Comparison of ENCODE assay signal across 16 cellular contexts in genomic region chr12:4059891-4060290, GRCh38.
DNase-seq lines count a peak whose midpoint lies in the region; ATAC-seq and TF ChIP-seq lines count a peak whose summit lies in the region.
"Had no signal": no experiment of that assay in that cellular context is flagged by ENCODE, and none has a peak within 500 bp of the region (broad histone marks: within the 10 kb centered on the region; RNA-seq: fewer than 3 reads in every experiment).

No MANE protein-coding gene starts in this region.

- no peak overlapping the region for H3K27ac ChIP-seq in esophagus muscularis mucosa (replicated peaks in 1 of 4)
- H3K27ac ChIP-seq: BLaER1 treated with 17β-estradiol and CSF1 and Interleukin-3, amounts not matched to agents 10 nM and 100 nM; C4-2B had no signal

- TF ChIP-seq CTCF in esophagus muscularis mucosa (IDR thresholded peaks at IDR 0.05): no peak

- no peaks in the 10 kb centered on the region for H3K36me3 ChIP-seq in esophagus muscularis mucosa
- H3K36me3 ChIP-seq: BLaER1 treated with 17β-estradiol and CSF1 and Interleukin-3, amounts not matched to agents 10 nM and 100 nM had no signal

- H3K4me3 Mint-ChIP-seq in activated naive CD4-positive, alpha-beta T cell treated with anti-CD3 and anti-CD28 coated beads, Interleukin-2, amount 50 U/mL, for 24 hours: no peak overlapping the region
- H3K4me3 Mint-ChIP-seq in activated naive CD4-positive, alpha-beta T cell treated with anti-CD3 and anti-CD28 coated beads, Interleukin-2, amount 10 ng/mL, durations not matched to agents 7 days and 5 days: no peak overlapping the region
- H3K4me3 Mint-ChIP-seq: B cell; CD4-positive, alpha-beta T cell; CD8-positive, alpha-beta T cell had no signal

- peaks cover 4% of the 10 kb centered on the region for H3K9me3 Mint-ChIP-seq in activated naive CD4-positive, alpha-beta T cell treated with anti-CD3 and anti-CD28 coated beads, Interleukin-2, amount 50 U/mL, for 24 hours
- no peaks in the 10 kb centered on the region for H3K9me3 Mint-ChIP-seq in activated naive CD4-positive, alpha-beta T cell treated with anti-CD3 and anti-CD28 coated beads, Interleukin-2, amount 10 ng/mL, durations not matched to agents 7 days and 5 days
- H3K9me3 Mint-ChIP-seq: CD4-positive, alpha-beta T cell; CD8-positive, alpha-beta T cell had no signal

- no peaks in the 10 kb centered on the region for H3K4me1 ChIP-seq in esophagus muscularis mucosa

- peaks cover 0 to 5% (median 0%) of the 10 kb centered on the region in 4 donors for H3K27me3 ChIP-seq in esophagus muscularis mucosa
- H3K27me3 ChIP-seq: BLaER1 treated with 17β-estradiol and CSF1 and Interleukin-3, amounts not matched to agents 10 nM and 100 nM had no signal

- H3K9me3 ChIP-seq in esophagus muscularis mucosa: no peaks in the 10 kb centered on the region
- H3K9me3 ChIP-seq: BLaER1 treated with 17β-estradiol and CSF1 and Interleukin-3, amounts not matched to agents 10 nM and 100 nM; Caco-2 had no signal

- CTCF ChIA-PET in activated naive CD4-positive, alpha-beta T cell treated with anti-CD3 and anti-CD28 coated beads, Interleukin-2, amount 10 ng/mL, durations not matched to agents 7 days and 5 days (lab: Charles Lee): no interaction called here

- H3K27me3 Mint-ChIP-seq in activated naive CD4-positive, alpha-beta T cell treated with anti-CD3 and anti-CD28 coated beads, Interleukin-2, amount 50 U/mL, for 24 hours: no peaks in the 10 kb centered on the region
- no peaks in the 10 kb centered on the region for H3K27me3 Mint-ChIP-seq in activated naive CD4-positive, alpha-beta T cell treated with anti-CD3 and anti-CD28 coated beads, Interleukin-2, amount 10 ng/mL, durations not matched to agents 7 days and 5 days
- H3K27me3 Mint-ChIP-seq: CD4-positive, alpha-beta T cell had no signal

- TF ChIP-seq POLR2A in esophagus muscularis mucosa (IDR thresholded peaks at IDR 0.05; ENCODE audit: low read depth): no peak

- WGBS in esophagus muscularis mucosa: 85% methylated on average over 5 of the region's 5 CpGs

- no peak for DNase-seq in activated naive CD4-positive, alpha-beta T cell treated with anti-CD3 and anti-CD28 coated beads, Interleukin-2, amount 10 ng/mL, durations not matched to agents 7 days and 5 days
- DNase-seq in esophagus muscularis mucosa (ENCODE audit: extremely low spot score): peak; percentile 26
- no peak for DNase-seq in cerebellar cortex (ENCODE audit: low spot score)
- DNase-seq: 8988T; AML-193; Caco-2; Calu3; CD4-positive, alpha-beta T cell; CD8-positive, alpha-beta T cell; DMS79 treated with DMSO at 0.1 percent for 48 hours; GF-D8 had no signal

- H3K4me3 ChIP-seq in esophagus muscularis mucosa: no peak overlapping the region
- H3K4me3 ChIP-seq: BLaER1 treated with 17β-estradiol and CSF1 and Interleukin-3, amounts not matched to agents 10 nM and 100 nM had no signal

- no peak for ATAC-seq in HG03095 (IDR thresholded peaks at IDR 0.05; ENCODE audit: unreplicated experiment)
- ATAC-seq: CD8-positive, alpha-beta T cell had no signal

- intact Hi-C loops in esophagus muscularis mucosa (cut with DNase I): no loop called here

- no peak for TF ChIP-seq EP300 in esophagus muscularis mucosa (IDR thresholded peaks at IDR 0.05)

- H3K27ac Mint-ChIP-seq in activated naive CD4-positive, alpha-beta T cell treated with anti-CD3 and anti-CD28 coated beads, Interleukin-2, amount 50 U/mL, for 24 hours: peak overlapping the region; percentile 44
- no peak overlapping the region for H3K27ac Mint-ChIP-seq in activated naive CD4-positive, alpha-beta T cell treated with anti-CD3 and anti-CD28 coated beads, Interleukin-2, amount 10 ng/mL, durations not matched to agents 7 days and 5 days
- H3K27ac Mint-ChIP-seq: B cell; CD4-positive, alpha-beta T cell; CD8-positive, alpha-beta T cell had no signal

- peaks cover 43% of the 10 kb centered on the region for H3K4me1 Mint-ChIP-seq in activated naive CD4-positive, alpha-beta T cell treated with anti-CD3 and anti-CD28 coated beads, Interleukin-2, amount 50 U/mL, for 24 hours
- H3K4me1 Mint-ChIP-seq in activated naive CD4-positive, alpha-beta T cell treated with anti-CD3 and anti-CD28 coated beads, Interleukin-2, amount 10 ng/mL, durations not matched to agents 7 days and 5 days: peaks cover 7% of the 10 kb centered on the region
- H3K4me1 Mint-ChIP-seq: B cell had no signal

- peaks cover 10% of the 10 kb centered on the region for H3K36me3 Mint-ChIP-seq in activated naive CD4-positive, alpha-beta T cell treated with anti-CD3 and anti-CD28 coated beads, Interleukin-2, amount 50 U/mL, for 24 hours
- H3K36me3 Mint-ChIP-seq in activated naive CD4-positive, alpha-beta T cell treated with anti-CD3 and anti-CD28 coated beads, Interleukin-2, amount 10 ng/mL, durations not matched to agents 7 days and 5 days: no peaks in the 10 kb centered on the region
